In genomic region chr16:78137179-78137578, GRCh38 we compare ENCODE assay signal across 22 cellular contexts. TPM values are rescaled to one million over a fixed set of nuclear protein-coding genes. Genes with fewer than 3 reads are reported as not detected.
DNase-seq lines count a peak whose midpoint lies in the region; ATAC-seq, FAIRE-seq and TF ChIP-seq lines count a peak whose summit lies in the region.
"Had no signal": no experiment of that assay in that cellular context is flagged by ENCODE, and none has a peak within 500 bp of the region (broad histone marks: within the 10 kb centered on the region; RNA-seq: fewer than 3 reads in every experiment).

No MANE protein-coding gene starts in this region.

- H3K27ac ChIP-seq in HepG2 (ENCODE audit: extremely low read length, insufficient read depth, low read length), result no peak overlapping the region
- H3K27ac ChIP-seq in right lobe of liver, result no peak overlapping the region
- no peak overlapping the region for H3K27ac ChIP-seq in esophagus muscularis mucosa (replicated peaks in 1 of 4)
- H3K27ac ChIP-seq: 22Rv1, A549, C4-2B had no signal

- BruUV-seq in HepG2 (replicated peaks; lab: Mats Ljungman, UMichigan), result no TSS peak

- peaks cover 49% of the 10 kb centered on the region for H3K4me1 ChIP-seq in HepG2 (ENCODE audit: insufficient read depth, low read length)
- H3K4me1 ChIP-seq in right lobe of liver, result peaks cover 0 to 39% (median 11%) of the 10 kb centered on the region in 4 donors
- no peaks in the 10 kb centered on the region for H3K4me1 ChIP-seq in esophagus muscularis mucosa

- 96% methylated on average over 11 of the region's 11 CpGs for WGBS in HepG2 (ENCODE audit: low lambda C conversion rate)
- 98% methylated on average over 11 of the region's 11 CpGs for WGBS in right lobe of liver (ENCODE audit: insufficient coverage, low coverage, low lambda C conversion rate, missing lambda C conversion rate)
- WGBS in esophagus muscularis mucosa, result 95% methylated on average over 11 of the region's 11 CpGs

- no peak overlapping the region for H3K4me2 ChIP-seq in HepG2 (ENCODE audit: low read depth, low read length)
- H3K4me2 ChIP-seq: A549 had no signal

- H3K79me2 ChIP-seq in HepG2 (ENCODE audit: insufficient read depth, low read length), result no peaks in the 10 kb centered on the region

- FAIRE-seq in HepG2 (lab: Jason Lieb, UNC), result no peak
- FAIRE-seq: A549, GM12878, GM12892, GM18507 had no signal

- H3K27me3 ChIP-seq in HepG2 (ENCODE audit: control insufficient read depth in 1 of 2, insufficient read depth in 2 of 2, low read length in 2 of 2) (no peaks in the 10 kb centered on the region), right lobe of liver (no peaks in the 10 kb centered on the region), esophagus muscularis mucosa (no peaks in the 10 kb centered on the region)
- H3K27me3 ChIP-seq: BLaER1 treated with 17β-estradiol and CSF1 and Interleukin-3, amounts not matched to agents 10 nM and 100 nM had no signal

- POLR2A ChIA-PET in HepG2 (lab: Yijun Ruan, JAX), result no interaction called here

- TF ChIP-seq EP300 in HepG2 (IDR thresholded peaks at IDR 0.05; ENCODE audit: low read depth in 2 of 2, low read length in 2 of 2) (no peak), HepG2 (CRISPR knock-in tag; IDR thresholded peaks at IDR 0.05; ENCODE audit: borderline replicate concordance) (no peak), esophagus muscularis mucosa (IDR thresholded peaks at IDR 0.05) (no peak)

- DNase-seq in HepG2 (ENCODE audit: low spot score), result no peak
- DNase-seq in right lobe of liver, result no peak
- DNase-seq in esophagus muscularis mucosa (ENCODE audit: extremely low spot score), result peak; percentile 21
- no peak for DNase-seq in posterior vena cava (ENCODE audit: low spot score)
- DNase-seq in OCI-M1 (lab: John Stamatoyannopoulos, UW), result no peak
- DNase-seq: AML-193; CD4-positive, alpha-beta T cell; CD8-positive, alpha-beta T cell; DMS 273 treated with DMSO at 0.1 percent for 48 hours; DMS153; DMS53; DMS79; DND-41; EL; GDM1 had no signal

- CTCF ChIA-PET in HepG2 (lab: Yijun Ruan, JAX; ENCODE audit: low intra/inter-chr PET ratio, low total read pairs), result no interaction called here

- H3K4me3 ChIP-seq in HepG2 (replicated peaks in 1 of 3; ENCODE audit: insufficient read depth in 1 of 3, low read depth in 2 of 3, low read length in 3 of 3), result no peak overlapping the region
- H3K4me3 ChIP-seq in right lobe of liver, result no peak overlapping the region
- H3K4me3 ChIP-seq in esophagus muscularis mucosa, result no peak overlapping the region
- H3K4me3 ChIP-seq: A549; BLaER1 treated with 17β-estradiol and CSF1 and Interleukin-3, amounts not matched to agents 10 nM and 100 nM; GM12878 had no signal

- peaks cover 9% of the 10 kb centered on the region; the same call in 1 of the 2 replicates for H3K9me3 ChIP-seq in HepG2 (ENCODE audit: low read length)
- no peaks in the 10 kb centered on the region for H3K9me3 ChIP-seq in right lobe of liver
- H3K9me3 ChIP-seq in esophagus muscularis mucosa, result no peaks in the 10 kb centered on the region
- H3K9me3 ChIP-seq: A549 had no signal

- no peak overlapping the region for H3K9ac ChIP-seq in HepG2 (ENCODE audit: insufficient read depth, low read depth, low read length)
- H3K9ac ChIP-seq: BLaER1 treated with 17β-estradiol and CSF1 and Interleukin-3, amounts not matched to agents 10 nM and 100 nM had no signal

- TF ChIP-seq POLR2A in HepG2 (IDR thresholded peaks at IDR 0.05; ENCODE audit: insufficient read depth in 1 of 2, low read depth in 2 of 2, low read length in 2 of 2), result no peak
- no peak for TF ChIP-seq POLR2A in right lobe of liver (IDR thresholded peaks at IDR 0.05)
- TF ChIP-seq POLR2A in esophagus muscularis mucosa (IDR thresholded peaks at IDR 0.05; ENCODE audit: low read depth), result no peak

- no peak overlapping the region for H2AFZ ChIP-seq in HepG2 (ENCODE audit: low read length)

- ATAC-seq in HepG2, result no peak
- no peak for ATAC-seq in right lobe of liver
- ATAC-seq: A549; CD8-positive, alpha-beta T cell; GM12878 had no signal

- intact Hi-C loops in HepG2 (cut with micrococcal nuclease; ENCODE audit: unreplicated experiment), result no loop called here
- intact Hi-C loops in right lobe of liver (cut with DNase I), result no loop called here
- intact Hi-C loops in esophagus muscularis mucosa (cut with DNase I), result no loop called here
- intact Hi-C loops in posterior vena cava (cut with DNase I), result no loop called here

- H4K20me1 ChIP-seq in HepG2 (ENCODE audit: insufficient read depth, low read length), result no peaks in the 10 kb centered on the region
- H4K20me1 ChIP-seq: BLaER1 treated with 17β-estradiol and CSF1 and Interleukin-3, amounts not matched to agents 10 nM and 100 nM had no signal

- in situ Hi-C loops in HepG2 (cut with HindIII; ENCODE audit: extremely low pct_ligation_motif_present, low pct_unique_long_range_greater_than_20kb), result no loop called here

- no peaks in the 10 kb centered on the region; a peak in 1 of 5 replicates for H3K36me3 ChIP-seq in HepG2 (replicated peaks in 1 of 2; ENCODE audit: control insufficient read depth in 1 of 2, insufficient read depth in 2 of 2, low read length in 2 of 2)
- H3K36me3 ChIP-seq in right lobe of liver, result no peaks in the 10 kb centered on the region
- no peaks in the 10 kb centered on the region for H3K36me3 ChIP-seq in esophagus muscularis mucosa

- no peak for TF ChIP-seq CTCF in HepG2 (CRISPR knock-in tag; IDR thresholded peaks at IDR 0.05)
- TF ChIP-seq CTCF in right lobe of liver (IDR thresholded peaks at IDR 0.05), result no peak
- TF ChIP-seq CTCF in esophagus muscularis mucosa (IDR thresholded peaks at IDR 0.05), result no peak

- TF ChIP-seq RAD21 in HepG2 (CRISPR knock-in tag; IDR thresholded peaks at IDR 0.05), result no peak

TF ChIP-seq in HepG2, 621 proteins besides CTCF, POLR2A, EP300 and RAD21 (continues in another document):
- TF ChIP-seq CBX2 (IDR thresholded peaks at IDR 0.05; ENCODE audit: low read depth, low read length) (no peak), CBX2 (CRISPR knock-in tag; IDR thresholded peaks at IDR 0.05; ENCODE audit: low read depth) (no peak), NCOA1 (CRISPR knock-in tag; IDR thresholded peaks at IDR 0.05) (no peak), HINFP (CRISPR knock-in tag; IDR thresholded peaks at IDR 0.05; ENCODE audit: low read depth) (no peak), PRPF4 (IDR thresholded peaks at IDR 0.05; ENCODE audit: low read depth, low read length, poor library complexity, severe bottlenecking) (no peak), ZFYVE20 (CRISPR knock-in tag; IDR thresholded peaks at IDR 0.05; ENCODE audit: borderline replicate concordance, low read depth) (no peak)

RNA-seq across cellular contexts. Expression of gene WWOX, which starts 37.7 kb away (rescaled TPM):
- 37.4 and 38.4 TPM in 2 replicates for total RNA-seq in HepG2 (2016; rRNA removed; fragmentation: Illumina TruSeq; extraction: Trizol)
- total RNA-seq in HepG2 (2016; cell fraction: cytosol; rRNA removed; fragmentation: Illumina TruSeq; extraction: Trizol; ENCODE audit: low read depth), result 28.6 and 30.1 TPM in 2 replicates
- total RNA-seq in HepG2 (2016; cell fraction: insoluble cytoplasmic fraction; rRNA removed; fragmentation: Illumina TruSeq; extraction: Trizol), result 33.0 and 44.5 TPM in 2 replicates
- total RNA-seq in HepG2 (2016; cell fraction: membrane; rRNA removed; fragmentation: Illumina TruSeq; extraction: Trizol), result 27.1 and 28.3 TPM in 2 replicates
- 57.3 and 68.9 TPM in 2 replicates for total RNA-seq in HepG2 (2016; cell fraction: nucleus; rRNA removed; fragmentation: Illumina TruSeq; extraction: Trizol)
- polyA plus RNA-seq in HepG2 (2011; rRNA removed), result 9.1 and 9.2 TPM in 2 replicates
- polyA plus RNA-seq in HepG2 (2011; cell fraction: cytosol; rRNA removed), result 10.3 and 11.0 TPM in 2 replicates
- polyA plus RNA-seq in HepG2 (2011; cell fraction: nucleus; rRNA removed), result 13.4 and 16.3 TPM in 2 replicates
- polyA plus RNA-seq in HepG2 (2012), result 12.3 and 16.1 TPM in 2 replicates
- polyA plus RNA-seq in HepG2 (2016; cell fraction: cytosol; fragmentation: Illumina TruSeq; extraction: Trizol; ENCODE audit: low read depth), result 19.9 and 21.6 TPM in 2 replicates
- 30.1 and 30.5 TPM in 2 replicates for polyA plus RNA-seq in HepG2 (2016; cell fraction: insoluble cytoplasmic fraction; fragmentation: Illumina TruSeq; extraction: Trizol; ENCODE audit: low read depth)
- polyA plus RNA-seq in HepG2 (2016; cell fraction: membrane; fragmentation: Illumina TruSeq; extraction: Trizol; ENCODE audit: low read depth), result 18.9 and 20.9 TPM in 2 replicates
- 21.5 and 23.3 TPM in 2 replicates for polyA plus RNA-seq in HepG2 (2016; cell fraction: nucleus; fragmentation: Illumina TruSeq; extraction: Trizol; ENCODE audit: insufficient read depth, low read depth)
- 10.8 and 21.8 TPM in 2 replicates for polyA minus RNA-seq in HepG2 (2011; rRNA and poly(A)+ RNA removed; ENCODE audit: low replicate concordance)
- 7.3 and 12.1 TPM in 2 replicates for polyA minus RNA-seq in HepG2 (2011; cell fraction: cytosol; rRNA and poly(A)+ RNA removed)
- 38.3 and 50.0 TPM in 2 replicates for polyA minus RNA-seq in HepG2 (2011; cell fraction: nucleus; rRNA and poly(A)+ RNA removed)
- total RNA-seq in right lobe of liver, result 10 to 100 TPM; 13.0 to 24.3 (median 16.5) TPM
- total RNA-seq in esophagus muscularis mucosa, result 10 to 100 TPM; 14.4 to 27.8 (median 15.4) TPM
- 10 to 100 TPM; 12.5 to 16.9 TPM for total RNA-seq in posterior vena cava
